In genomic region chr10:15726042-15726441, GRCh38 we compare ENCODE assay signal across 23 cellular contexts. TPM values are rescaled to one million over a fixed set of nuclear protein-coding genes. Genes with fewer than 3 reads are reported as not detected.
"Had no signal": no experiment of that assay in that cellular context is flagged by ENCODE, and none has a peak within 500 bp of the region (broad histone marks: within the 10 kb centered on the region; RNA-seq: fewer than 3 reads in every experiment).

No MANE protein-coding gene starts in this region.

- H3K9me3 ChIP-seq: breast epithelium, Peyer's patch had no signal

- ATAC-seq: activated T-helper 17 cell treated with anti-CD3 and anti-CD28 coated beads, Interleukin-2, amount 50 U/mL, for 72 hours had no signal

- H3K9me3 Mint-ChIP-seq: activated CD4-positive, alpha-beta memory T cell treated with anti-CD3 and anti-CD28 coated beads, Interleukin-2, amount 10 ng/mL, durations not matched to agents 7 days and 5 days; activated naive CD4-positive, alpha-beta T cell treated with anti-CD3 and anti-CD28 coated beads, Interleukin-2, amount 10 ng/mL, durations not matched to agents 7 days and 5 days; activated T-helper 17 cell treated with anti-CD3 and anti-CD28 coated beads, Interleukin-2, amount 50 U/mL, for 72 hours had no signal

- H3K27me3 ChIP-seq: MG63, Peyer's patch had no signal

- H3K4me3 Mint-ChIP-seq: activated CD4-positive, alpha-beta memory T cell treated with anti-CD3 and anti-CD28 coated beads, Interleukin-2, amount 10 ng/mL, durations not matched to agents 7 days and 5 days; activated naive CD4-positive, alpha-beta T cell treated with anti-CD3 and anti-CD28 coated beads, Interleukin-2, amount 10 ng/mL, durations not matched to agents 7 days and 5 days; activated naive CD8-positive, alpha-beta T cell treated with anti-CD3 and anti-CD28 coated beads for 36 hours; activated T-helper 17 cell treated with anti-CD3 and anti-CD28 coated beads, Interleukin-2, amount 50 U/mL, for 72 hours; T-cell had no signal

- DNase-seq: activated CD4-positive, alpha-beta memory T cell treated with anti-CD3 and anti-CD28 coated beads, Interleukin-2, amount 10 ng/mL, durations not matched to agents 7 days and 5 days; activated CD4-positive, alpha-beta T cell treated with anti-CD3 and anti-CD28 coated beads, Interleukin-2, amount 50 U/mL, for 1 hour; activated CD4-positive, CD25-positive, alpha-beta regulatory T cell; activated gamma-delta T cell; activated naive CD4-positive, alpha-beta T cell treated with anti-CD3 and anti-CD28 coated beads, Interleukin-2, amount 10 ng/mL, durations not matched to agents 7 days and 5 days; activated naive CD8-positive, alpha-beta T cell treated with anti-CD3 and anti-CD28 coated beads for 36 hours; activated T-cell treated with anti-CD3 and anti-CD28 coated beads for 4 hours; activated T-cell treated with anti-CD3 and anti-CD28 coated beads, Interleukin-2, amount 50 U/mL, for 48 hours; MG63; NCI-H1105; NCI-H1694 treated with DMSO at 0.1 percent for 48 hours; NCI-H2029 treated with DMSO at 0.1 percent for 48 hours; NCI-H345; NCI-H510A; Peyer's patch; SIG-M5; T-cell; T1000 had no signal

- H3K36me3 Mint-ChIP-seq: activated naive CD4-positive, alpha-beta T cell treated with anti-CD3 and anti-CD28 coated beads, Interleukin-2, amount 10 ng/mL, durations not matched to agents 7 days and 5 days; activated naive CD8-positive, alpha-beta T cell treated with anti-CD3 and anti-CD28 coated beads for 36 hours; T-cell had no signal

- H3K4me3 ChIP-seq: breast epithelium, MG63, Peyer's patch had no signal

- H3K27ac Mint-ChIP-seq: activated CD4-positive, alpha-beta memory T cell treated with anti-CD3 and anti-CD28 coated beads, Interleukin-2, amount 10 ng/mL, durations not matched to agents 7 days and 5 days; activated naive CD4-positive, alpha-beta T cell treated with anti-CD3 and anti-CD28 coated beads, Interleukin-2, amount 10 ng/mL, durations not matched to agents 7 days and 5 days; activated naive CD8-positive, alpha-beta T cell treated with anti-CD3 and anti-CD28 coated beads for 36 hours; activated T-helper 17 cell treated with anti-CD3 and anti-CD28 coated beads, Interleukin-2, amount 50 U/mL, for 72 hours; T-cell had no signal

- H3K4me1 Mint-ChIP-seq: activated CD4-positive, alpha-beta memory T cell treated with anti-CD3 and anti-CD28 coated beads, Interleukin-2, amount 10 ng/mL, durations not matched to agents 7 days and 5 days; activated naive CD4-positive, alpha-beta T cell treated with anti-CD3 and anti-CD28 coated beads, Interleukin-2, amount 10 ng/mL, durations not matched to agents 7 days and 5 days; activated naive CD8-positive, alpha-beta T cell treated with anti-CD3 and anti-CD28 coated beads for 36 hours; activated T-helper 17 cell treated with anti-CD3 and anti-CD28 coated beads, Interleukin-2, amount 50 U/mL, for 72 hours; T-cell had no signal

- H3K9ac ChIP-seq: KMS-11 had no signal

- H3K4me2 ChIP-seq: KMS-11 had no signal

- H3K4me1 ChIP-seq: breast epithelium, Peyer's patch had no signal

- H3K36me3 ChIP-seq: breast epithelium, MG63, Peyer's patch had no signal

- H3K27ac ChIP-seq: breast epithelium, KMS-11, Peyer's patch had no signal

RNA-seq across cellular contexts. Expression of gene ITGA8, which starts 6.3 kb away (rescaled TPM):
- total RNA-seq: activated CD4-positive, alpha-beta memory T cell treated with anti-CD3 and anti-CD28 coated beads, Interleukin-2, amount 10 ng/mL, durations not matched to agents 7 days and 5 days; activated CD8-positive, alpha-beta memory T cell treated with anti-CD3 and anti-CD28 coated beads for 36 hours; activated naive CD8-positive, alpha-beta T cell treated with anti-CD3 and anti-CD28 coated beads for 36 hours; activated T-helper 17 cell treated with anti-CD3 and anti-CD28 coated beads, Interleukin-2, amount 50 U/mL, for 72 hours; OCI-LY7 had no signal
